In genomic region chr1:75707191-75707590, GRCh38 we compare ENCODE assay signal across 1 cellular context.
TF ChIP-seq lines count a peak whose summit lies in the region.

No MANE protein-coding gene starts in this region.

TF ChIP-seq in K562, 482 proteins besides CTCF, POLR2A, EP300 and RAD21 (continued from another document and continues in another):
- TF ChIP-seq ZBTB12 (CRISPR knock-in tag; IDR thresholded peaks at IDR 0.05) (no peak), CBFA2T2 (conservative IDR thresholded peaks at IDR 0.05) (peak; percentile 81), ZNF165 (CRISPR knock-in tag; IDR thresholded peaks at IDR 0.05; ENCODE audit: borderline replicate concordance) (no peak), ARID3A (IDR thresholded peaks at IDR 0.05; ENCODE audit: borderline replicate concordance, low read depth, low read length) (peak; percentile 41; the same call in 1 of the 2 replicates), ZNF316 (IDR thresholded peaks at IDR 0.05) (peak; percentile 17; the same call in 1 of the 2 replicates), SMARCA4 (IDR thresholded peaks at IDR 0.05) (peak; percentile 74), NFIC (IDR thresholded peaks at IDR 0.05) (peak; percentile 95), DPF2 (IDR thresholded peaks at IDR 0.05) (peak; percentile 78), ZNF239 (CRISPR knock-in tag; IDR thresholded peaks at IDR 0.05) (no peak), PBX2 (CRISPR knock-in tag; IDR thresholded peaks at IDR 0.05; ENCODE audit: low read depth) (no peak), PBX2 (tag; conservative IDR thresholded peaks at IDR 0.05; ENCODE audit: low read depth) (peak; percentile 79), TFAP4 (CRISPR knock-in tag; IDR thresholded peaks at IDR 0.05; ENCODE audit: borderline replicate concordance) (peak; percentile 12; the same call in 1 of the 2 replicates), HMBOX1 (IDR thresholded peaks at IDR 0.05) (peak; percentile 68), ZBTB2 (IDR thresholded peaks at IDR 0.05) (0 out of 2 replicates have a peak, but pooled peaks have one; percentile 36), ZNF232 (CRISPR knock-in tag; IDR thresholded peaks at IDR 0.05) (no peak), BRF1 (IDR thresholded peaks at IDR 0.05; ENCODE audit: borderline replicate concordance, extremely low read depth, insufficient read length) (no peak), THAP7 (CRISPR knock-in tag; IDR thresholded peaks at IDR 0.05) (no peak), HLTF (IDR thresholded peaks at IDR 0.05) (0 out of 2 replicates have a peak, but pooled peaks have one; percentile 17), TRIM24 (IDR thresholded peaks at IDR 0.05) (peak in 1 of 2 experiments; percentile 80; a peak in 2 of 4 replicates), MTA1 (IDR thresholded peaks at IDR 0.05; ENCODE audit: borderline replicate concordance) (peak; percentile 35; the same call in 1 of the 2 replicates), TRIM28 (IDR thresholded peaks at IDR 0.05) (peak; percentile 48; the same call in 1 of the 2 replicates), TAL1 (IDR thresholded peaks at IDR 0.05) (peak; percentile 57), FOXK2 (conservative IDR thresholded peaks at IDR 0.05 in 1 of 2, IDR thresholded peaks at IDR 0.05 in 1 of 2; ENCODE audit: low read depth in 2 of 2) (peak; percentile 96 to 98), ATF1 (CRISPR knock-in tag; IDR thresholded peaks at IDR 0.05) (no peak), ATF1 (tag; IDR thresholded peaks at IDR 0.05) (peak; percentile 24; the same call in 1 of the 2 replicates), E2F6 (IDR thresholded peaks at IDR 0.05; ENCODE audit: borderline replicate concordance in 1 of 2, extremely low read depth in 1 of 2, insufficient read depth in 1 of 2, insufficient read length in 1 of 2, low read depth in 1 of 2, low read length in 1 of 2, poor library complexity in 1 of 2, severe bottlenecking in 1 of 2) (peak in 1 of 2 experiments; percentile 23), JUND (IDR thresholded peaks at IDR 0.05; ENCODE audit: borderline replicate concordance, low read depth, low read length) (peak; percentile 46; the same call in 1 of the 2 replicates), JUND (tag; IDR thresholded peaks at IDR 0.05; ENCODE audit: borderline replicate concordance, low read depth, low read length) (peak; percentile 40; the same call in 1 of the 3 replicates), NCOA1 (IDR thresholded peaks at IDR 0.05; ENCODE audit: low read depth) (peak; percentile 50; the same call in 1 of the 2 replicates), EHMT2 (IDR thresholded peaks at IDR 0.05) (peak; percentile 59; the same call in 1 of the 2 replicates), CREB1 (IDR thresholded peaks at IDR 0.05) (peak; percentile 37; the same call in 1 of the 2 replicates), CREB1 (CRISPR knock-in tag; IDR thresholded peaks at IDR 0.05) (no peak), SMARCE1 (IDR thresholded peaks at IDR 0.05) (peak; percentile 74), ATF7 (IDR thresholded peaks at IDR 0.05) (peak; percentile 58; the same call in 1 of the 2 replicates), ZNF197 (CRISPR knock-in tag; IDR thresholded peaks at IDR 0.05; ENCODE audit: low read depth) (no peak), ZEB2 (IDR thresholded peaks at IDR 0.05) (peak; percentile 83), STAT5A (IDR thresholded peaks at IDR 0.05; ENCODE audit: borderline replicate concordance, low read length) (peak; percentile 69), HDAC2 (IDR thresholded peaks at IDR 0.05) (peak; percentile 40; the same call in 1 of the 2 replicates), FOXM1 (IDR thresholded peaks at IDR 0.05; ENCODE audit: low read depth) (peak; percentile 47), FOXM1 (CRISPR knock-in tag; IDR thresholded peaks at IDR 0.05; ENCODE audit: low read depth) (no peak), TAF15 (IDR thresholded peaks at IDR 0.05; ENCODE audit: low read depth, low read length) (no peak), NR2C1 (IDR thresholded peaks at IDR 0.05) (peak; percentile 88), NR2C1 (tag; IDR thresholded peaks at IDR 0.05) (peak; percentile 90), MTA2 (IDR thresholded peaks at IDR 0.05; ENCODE audit: low read depth) (peak; percentile 60), TBL1XR1 (IDR thresholded peaks at IDR 0.05; ENCODE audit: low read length in 2 of 2) (peak in 1 of 2 experiments; percentile 70; a peak in 1 of 4 replicates), NFE2 (IDR thresholded peaks at IDR 0.05; ENCODE audit: low read depth) (peak; percentile 69)
- TF ChIP-seq, protein P1, sequence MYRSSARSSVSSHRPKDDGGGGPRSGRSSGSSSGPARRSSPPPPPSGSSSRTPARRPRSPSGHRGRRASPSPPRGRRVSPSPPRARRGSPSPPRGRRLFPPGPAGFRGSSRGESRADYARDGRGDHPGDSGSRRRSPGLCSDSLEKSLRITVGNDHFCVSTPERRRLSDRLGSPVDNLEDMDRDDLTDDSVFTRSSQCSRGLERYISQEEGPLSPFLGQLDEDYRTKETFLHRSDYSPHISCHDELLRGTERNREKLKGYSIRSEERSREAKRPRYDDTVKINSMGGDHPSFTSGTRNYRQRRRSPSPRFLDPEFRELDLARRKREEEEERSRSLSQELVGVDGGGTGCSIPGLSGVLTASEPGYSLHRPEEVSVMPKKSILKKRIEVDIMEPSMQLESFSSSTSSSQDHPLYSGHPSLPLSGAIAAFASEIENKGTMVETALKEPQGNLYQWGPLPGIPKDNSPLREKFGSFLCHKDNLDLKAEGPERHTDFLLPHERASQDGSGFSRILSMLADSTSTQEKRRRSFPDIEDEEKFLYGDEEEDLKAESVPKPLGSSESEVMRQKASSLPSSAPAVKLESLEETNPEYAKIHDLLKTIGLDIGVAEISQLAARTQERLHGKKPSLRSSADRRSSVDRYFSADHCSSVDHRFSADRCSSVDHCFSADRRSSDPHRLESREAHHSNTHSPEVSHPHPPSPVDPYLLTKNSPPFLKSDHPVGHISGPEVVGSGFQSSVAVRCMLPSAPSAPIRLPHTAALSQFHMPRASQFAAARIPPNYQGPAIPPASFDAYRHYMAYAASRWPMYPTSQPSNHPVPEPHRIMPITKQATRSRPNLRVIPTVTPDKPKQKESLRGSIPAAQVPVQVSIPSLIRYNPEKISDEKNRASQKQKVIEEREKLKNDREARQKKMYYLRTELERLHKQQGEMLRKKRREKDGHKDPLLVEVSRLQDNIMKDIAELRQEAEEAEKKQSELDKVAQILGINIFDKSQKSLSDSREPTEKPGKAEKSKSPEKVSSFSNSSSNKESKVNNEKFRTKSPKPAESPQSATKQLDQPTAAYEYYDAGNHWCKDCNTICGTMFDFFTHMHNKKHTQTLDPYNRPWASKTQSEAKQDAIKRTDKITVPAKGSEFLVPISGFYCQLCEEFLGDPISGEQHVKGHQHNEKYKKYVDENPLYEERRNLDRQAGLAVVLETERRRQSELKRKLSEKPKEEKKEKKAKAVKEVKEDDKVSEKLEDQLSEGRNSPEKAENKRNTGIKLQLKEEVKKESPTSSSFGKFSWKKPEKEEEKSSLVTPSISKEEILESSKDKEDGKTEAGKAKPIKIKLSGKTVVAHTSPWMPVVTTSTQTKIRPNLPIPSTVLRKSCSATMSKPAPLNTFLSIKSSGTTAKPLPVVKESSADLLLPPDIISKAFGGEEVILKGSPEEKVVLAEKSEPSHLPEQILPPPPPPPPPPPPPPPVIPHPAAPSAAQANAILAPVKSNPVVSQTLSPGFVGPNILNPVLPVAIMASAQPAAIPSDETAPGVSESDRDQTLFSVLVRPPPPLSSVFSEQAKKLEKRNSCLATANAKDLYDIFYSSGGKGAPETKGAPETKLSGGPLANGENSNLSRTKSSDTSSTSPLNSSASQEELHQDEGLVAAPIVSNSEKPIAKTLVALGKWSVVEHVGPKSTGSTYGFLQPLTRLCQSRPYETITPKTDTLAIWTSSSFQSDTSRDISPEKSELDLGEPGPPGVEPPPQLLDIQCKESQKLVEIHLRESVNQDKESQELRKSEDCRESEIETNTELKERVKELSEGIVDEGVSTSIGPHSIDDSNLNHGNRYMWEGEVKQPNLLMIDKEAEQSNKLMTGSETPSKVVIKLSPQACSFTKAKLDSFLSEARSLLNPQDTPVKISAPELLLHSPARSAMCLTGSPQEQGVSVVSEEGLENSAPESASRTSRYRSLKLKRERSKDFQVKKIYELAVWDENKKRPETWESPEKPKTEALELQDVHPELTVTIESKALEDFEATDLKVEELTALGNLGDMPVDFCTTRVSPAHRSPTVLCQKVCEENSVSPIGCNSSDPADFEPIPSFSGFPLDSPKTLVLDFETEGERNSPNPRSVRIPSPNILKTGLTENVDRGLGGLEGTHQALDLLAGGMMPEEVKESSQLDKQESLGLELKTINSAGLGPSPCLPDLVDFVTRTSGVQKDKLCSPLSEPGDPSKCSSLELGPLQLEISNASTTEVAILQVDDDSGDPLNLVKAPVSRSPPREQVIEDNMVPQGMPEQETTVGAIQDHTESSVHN (IDR thresholded peaks at IDR 0.05; ENCODE audit: borderline replicate concordance in 1 of 2, low read depth in 1 of 2) = peak in 1 of 2 experiments; percentile 50; a peak in 1 of 4 replicates
